In the genomic region with DNA sequence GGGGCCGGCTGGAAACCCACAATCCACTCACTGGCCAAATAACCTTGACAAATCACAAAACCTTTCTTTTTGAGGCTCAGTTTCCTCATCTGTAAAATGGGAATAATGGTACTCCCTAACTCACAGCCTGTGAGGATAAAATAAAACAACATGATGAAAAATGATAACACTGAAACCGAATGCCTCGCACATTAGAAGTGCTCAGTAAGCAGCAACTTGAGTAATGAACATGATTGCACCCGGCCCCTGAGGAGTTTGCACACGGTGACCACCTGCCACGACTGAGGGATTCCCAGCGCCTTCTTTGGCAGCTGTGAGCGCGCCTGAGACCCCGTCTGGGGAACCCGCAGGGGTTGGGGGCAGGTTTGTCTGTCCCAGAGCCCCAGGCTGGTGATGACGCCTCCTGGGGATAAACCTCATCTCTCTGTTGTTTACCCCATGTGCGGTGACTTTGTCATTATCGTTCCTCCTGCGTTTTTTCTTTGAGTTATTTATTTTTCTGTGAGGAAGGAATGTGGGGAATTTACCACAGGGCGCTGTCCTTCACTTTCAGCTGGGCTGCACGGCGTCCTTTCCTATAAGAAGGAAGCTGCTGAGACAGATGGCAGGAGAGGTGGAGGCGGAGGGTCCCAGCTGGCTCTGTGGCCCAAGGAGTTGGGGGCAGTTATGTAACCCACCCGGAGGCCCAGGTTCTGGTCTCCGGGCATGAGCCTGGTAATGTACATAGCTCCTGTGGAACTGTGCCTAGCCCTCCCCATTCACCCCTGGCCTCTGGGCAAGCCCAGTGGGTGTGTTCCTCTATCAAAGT, we compare ENCODE assay signal across 2 cellular contexts.
TF ChIP-seq lines count a peak whose summit lies in the region.

No MANE protein-coding gene starts in this region.

TF ChIP-seq in A549, 52 proteins besides CTCF, POLR2A, EP300 and RAD21 (continues in another document):
- TF ChIP-seq, protein P1, sequence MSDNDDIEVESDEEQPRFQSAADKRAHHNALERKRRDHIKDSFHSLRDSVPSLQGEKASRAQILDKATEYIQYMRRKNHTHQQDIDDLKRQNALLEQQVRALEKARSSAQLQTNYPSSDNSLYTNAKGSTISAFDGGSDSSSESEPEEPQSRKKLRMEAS (IDR thresholded peaks at IDR 0.05), result peak; percentile 95
- TF ChIP-seq BCL3 (IDR thresholded peaks at IDR 0.05) (peak; percentile 71; the same call in 1 of the 3 replicates), FOSL2 (IDR thresholded peaks at IDR 0.05) (no peak), FOSL2 (CRISPR knock-in tag; IDR thresholded peaks at IDR 0.05) (peak; percentile 74), HOXA7 (CRISPR knock-in tag; IDR thresholded peaks at IDR 0.05) (no peak; the same call in 1 of the 2 replicates), BHLHE40 (IDR thresholded peaks at IDR 0.05; ENCODE audit: low read depth, low read length) (0 out of 2 replicates have a peak, but pooled peaks have one; percentile 6), HOXB5 (CRISPR knock-in tag; IDR thresholded peaks at IDR 0.05) (0 out of 2 replicates have a peak, but pooled peaks have one; percentile 49), SREBF2 (IDR thresholded peaks at IDR 0.05) (no peak), JUN (IDR thresholded peaks at IDR 0.05) (peak; percentile 77 to 89), ESRRA (IDR thresholded peaks at IDR 0.05; ENCODE audit: borderline replicate concordance, low read length) (0 out of 2 replicates have a peak, but pooled peaks have one; percentile 54), HOXB13 (CRISPR knock-in tag; IDR thresholded peaks at IDR 0.05; ENCODE audit: low read depth) (peak; percentile 55; the same call in 1 of the 2 replicates), KDM1A (IDR thresholded peaks at IDR 0.05; ENCODE audit: low read depth) (peak; percentile 98), MYC (IDR thresholded peaks at IDR 0.05; ENCODE audit: borderline replicate concordance, low read length) (no peak; the same call in 1 of the 2 replicates), HDAC2 (IDR thresholded peaks at IDR 0.05) (peak; percentile 90), RCOR1 (IDR thresholded peaks at IDR 0.05; ENCODE audit: low read depth, low read length) (0 out of 2 replicates have a peak, but pooled peaks have one; percentile 38), PHF8 (IDR thresholded peaks at IDR 0.05; ENCODE audit: borderline replicate concordance, low read depth) (no peak), GATA3 (IDR thresholded peaks at IDR 0.05; ENCODE audit: borderline replicate concordance) (peak; percentile 96), RNF2 (IDR thresholded peaks at IDR 0.05; ENCODE audit: borderline replicate concordance, low read depth) (no peak), MAFK (IDR thresholded peaks at IDR 0.05; ENCODE audit: partially characterized antibody) (peak; percentile 42), RFX5 (IDR thresholded peaks at IDR 0.05) (no peak), E2F6 (IDR thresholded peaks at IDR 0.05; ENCODE audit: borderline replicate concordance, low read depth) (0 out of 2 replicates have a peak, but pooled peaks have one; percentile 32), JUNB (IDR thresholded peaks at IDR 0.05) (peak; percentile 63; the same call in 1 of the 2 replicates)
- TF ChIP-seq, protein P2, sequence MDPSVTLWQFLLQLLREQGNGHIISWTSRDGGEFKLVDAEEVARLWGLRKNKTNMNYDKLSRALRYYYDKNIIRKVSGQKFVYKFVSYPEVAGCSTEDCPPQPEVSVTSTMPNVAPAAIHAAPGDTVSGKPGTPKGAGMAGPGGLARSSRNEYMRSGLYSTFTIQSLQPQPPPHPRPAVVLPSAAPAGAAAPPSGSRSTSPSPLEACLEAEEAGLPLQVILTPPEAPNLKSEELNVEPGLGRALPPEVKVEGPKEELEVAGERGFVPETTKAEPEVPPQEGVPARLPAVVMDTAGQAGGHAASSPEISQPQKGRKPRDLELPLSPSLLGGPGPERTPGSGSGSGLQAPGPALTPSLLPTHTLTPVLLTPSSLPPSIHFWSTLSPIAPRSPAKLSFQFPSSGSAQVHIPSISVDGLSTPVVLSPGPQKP (IDR thresholded peaks at IDR 0.05; ENCODE audit: low read depth, low read length), result no peak
- TF ChIP-seq, protein P3, sequence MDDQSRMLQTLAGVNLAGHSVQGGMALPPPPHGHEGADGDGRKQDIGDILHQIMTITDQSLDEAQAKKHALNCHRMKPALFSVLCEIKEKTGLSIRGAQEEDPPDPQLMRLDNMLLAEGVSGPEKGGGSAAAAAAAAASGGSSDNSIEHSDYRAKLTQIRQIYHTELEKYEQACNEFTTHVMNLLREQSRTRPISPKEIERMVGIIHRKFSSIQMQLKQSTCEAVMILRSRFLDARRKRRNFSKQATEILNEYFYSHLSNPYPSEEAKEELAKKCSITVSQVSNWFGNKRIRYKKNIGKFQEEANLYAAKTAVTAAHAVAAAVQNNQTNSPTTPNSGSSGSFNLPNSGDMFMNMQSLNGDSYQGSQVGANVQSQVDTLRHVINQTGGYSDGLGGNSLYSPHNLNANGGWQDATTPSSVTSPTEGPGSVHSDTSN (IDR thresholded peaks at IDR 0.05), result peak; percentile 78
- TF ChIP-seq, protein P4, sequence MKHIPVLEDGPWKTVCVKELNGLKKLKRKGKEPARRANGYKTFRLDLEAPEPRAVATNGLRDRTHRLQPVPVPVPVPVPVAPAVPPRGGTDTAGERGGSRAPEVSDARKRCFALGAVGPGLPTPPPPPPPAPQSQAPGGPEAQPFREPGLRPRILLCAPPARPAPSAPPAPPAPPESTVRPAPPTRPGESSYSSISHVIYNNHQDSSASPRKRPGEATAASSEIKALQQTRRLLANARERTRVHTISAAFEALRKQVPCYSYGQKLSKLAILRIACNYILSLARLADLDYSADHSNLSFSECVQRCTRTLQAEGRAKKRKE (CRISPR knock-in tag; IDR thresholded peaks at IDR 0.05; ENCODE audit: low read depth), result peak; percentile 61; the same call in 1 of the 2 replicates

TF ChIP-seq in IMR-90, 13 proteins besides CTCF, POLR2A, EP300 and RAD21:
- TF ChIP-seq MAZ (IDR thresholded peaks at IDR 0.05; ENCODE audit: borderline replicate concordance, low read depth, low read length), result peak; percentile 66; the same call in 1 of the 2 replicates
- TF ChIP-seq RCOR1 (IDR thresholded peaks at IDR 0.05; ENCODE audit: insufficient replicate concordance, low read length), result peak; percentile 82
- TF ChIP-seq MXI1 (IDR thresholded peaks at IDR 0.05; ENCODE audit: borderline replicate concordance, low read depth, low read length), result peak; percentile 58; the same call in 1 of the 2 replicates
- TF ChIP-seq MAFK (IDR thresholded peaks at IDR 0.05; ENCODE audit: low read depth, low read length), result 0 out of 2 replicates have a peak, but pooled peaks have one; percentile 1
- TF ChIP-seq, protein P2 (IDR thresholded peaks at IDR 0.05; ENCODE audit: borderline replicate concordance, low read depth, low read length), result no peak
- TF ChIP-seq NFE2L2 (IDR thresholded peaks at IDR 0.05; ENCODE audit: low read depth, low read length), result peak; percentile 51; the same call in 1 of the 2 replicates
- no peak for TF ChIP-seq CHD1 (IDR thresholded peaks at IDR 0.05; ENCODE audit: low read depth, low read length)
- no peak; the same call in 1 of the 2 replicates for TF ChIP-seq CEBPB (IDR thresholded peaks at IDR 0.05; ENCODE audit: low read depth, low read length)
- TF ChIP-seq USF2 (IDR thresholded peaks at IDR 0.05; ENCODE audit: low read depth, low read length), result peak; percentile 25; the same call in 1 of the 2 replicates
- peak; percentile 87 for TF ChIP-seq BHLHE40 (IDR thresholded peaks at IDR 0.05; ENCODE audit: low read depth, low read length)
- peak; percentile 13; the same call in 1 of the 2 replicates for TF ChIP-seq SMC3 (IDR thresholded peaks at IDR 0.05; ENCODE audit: low read depth, low read length)
- peak; percentile 83 for TF ChIP-seq FOS (IDR thresholded peaks at IDR 0.05; ENCODE audit: low read depth, low read length)
- no peak for TF ChIP-seq RFX5 (IDR thresholded peaks at IDR 0.05; ENCODE audit: low read depth, low read length)
